1 cellular context compared by ENCODE assay signal in the genomic region with DNA sequence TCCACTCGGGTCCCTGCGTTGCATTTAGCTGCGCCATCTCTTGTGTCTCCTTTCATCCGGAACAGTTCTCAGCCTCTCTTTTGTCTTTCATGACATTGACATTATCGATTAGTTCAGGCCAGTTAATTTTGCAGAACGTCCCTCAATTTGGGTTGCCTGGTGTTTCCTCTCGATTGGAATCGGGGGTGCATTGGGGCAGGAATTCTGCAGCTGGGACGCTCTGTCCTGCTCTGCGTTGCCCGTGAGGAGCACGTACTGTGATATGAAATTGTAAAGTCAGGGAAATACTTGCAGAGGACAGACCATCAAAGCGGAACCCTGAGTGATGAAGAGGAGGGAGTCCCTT.
TF ChIP-seq lines count a peak whose summit lies in the region.

No MANE protein-coding gene starts in this region.

TF ChIP-seq in K562, 482 proteins besides CTCF, POLR2A, EP300 and RAD21 (continued from another document):
- TF ChIP-seq ZNF124 (CRISPR knock-in tag; IDR thresholded peaks at IDR 0.05) = no peak
